In the genomic region with DNA sequence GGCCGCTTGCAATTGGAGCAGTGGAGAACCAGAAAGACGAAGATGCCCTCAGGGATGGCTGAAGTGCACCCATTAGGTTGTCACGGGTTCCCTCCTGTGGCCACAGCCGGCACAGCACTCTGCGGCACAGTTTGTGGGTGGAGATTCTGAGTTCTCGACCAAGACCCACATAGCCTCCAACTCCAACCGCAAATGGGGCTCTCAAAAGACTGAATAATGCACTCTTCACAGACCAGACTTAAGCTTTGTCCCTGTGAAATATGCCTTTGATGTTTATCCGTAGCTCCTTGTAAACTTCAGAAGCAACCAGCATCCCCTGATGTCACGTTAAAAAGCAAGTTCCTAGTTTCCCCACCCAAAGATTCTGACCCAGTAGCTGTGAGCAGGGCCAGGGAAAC, we compare ENCODE assay signal across 9 cellular contexts. TPM values are rescaled to one million over a fixed set of nuclear protein-coding genes. Genes with fewer than 3 reads are reported as not detected.
A peak's percentile ranks its signal among the peaks of the same experiment; 100 is the strongest.
DNase-seq lines count a peak whose midpoint lies in the region; ATAC-seq and TF ChIP-seq lines count a peak whose summit lies in the region.
"Had no signal": no experiment of that assay in that cellular context is flagged by ENCODE, and none has a peak within 500 bp of the region (broad histone marks: within the 10 kb centered on the region; RNA-seq: fewer than 3 reads in every experiment).

No MANE protein-coding gene starts in this region.

- H3K27me3 ChIP-seq in BE2C: peaks cover 3% of the 10 kb centered on the region; the same call in 1 of the 2 replicates
- no peaks in the 10 kb centered on the region for H3K27me3 ChIP-seq in right lobe of liver

- peak; percentile 86 for DNase-seq in BE2C
- peak; percentile 41 for DNase-seq in NCI-H345 treated with DMSO at 0.1 percent for 48 hours (lab: John Stamatoyannopoulos, UW; ENCODE audit: unreplicated experiment)
- DNase-seq in activated CD4-positive, alpha-beta T cell treated with anti-CD3 and anti-CD28 coated beads for 36 hours: peak; percentile 83
- peak; percentile 83 for DNase-seq in choroid plexus epithelial cell (ENCODE audit: low read depth)
- DNase-seq in right lobe of liver: peak; percentile 72 to 79 (median 78)
- peak; percentile 36 for DNase-seq in stimulated activated CD8-positive, alpha-beta memory T cell treated with anti-CD3 and anti-CD28 coated beads, Interleukin-12 subunit alpha, Interleukin-12 subunit beta, amount 100 ng/mL, for 4 hours (ENCODE audit: low read depth)

- TF ChIP-seq CTCF in BE2C (IDR thresholded peaks at IDR 0.05; ENCODE audit: low read depth, low read length) (peak; percentile 92), choroid plexus epithelial cell (conservative IDR thresholded peaks at IDR 0.05; ENCODE audit: low read depth, low read length) (peak; percentile 98), right lobe of liver (IDR thresholded peaks at IDR 0.05) (peak; percentile 81 to 87 (median 83))

- H3K36me3 Mint-ChIP-seq in activated CD4-positive, alpha-beta T cell treated with anti-CD3 and anti-CD28 coated beads for 36 hours (ENCODE audit: low read depth): no peaks in the 10 kb centered on the region
- H3K36me3 Mint-ChIP-seq: IgD-negative memory B cell had no signal

- H3K27ac Mint-ChIP-seq in activated CD4-positive, alpha-beta T cell treated with anti-CD3 and anti-CD28 coated beads for 36 hours: no peak overlapping the region
- H3K27ac Mint-ChIP-seq: IgD-negative memory B cell had no signal

- H3K4me1 Mint-ChIP-seq in activated CD4-positive, alpha-beta T cell treated with anti-CD3 and anti-CD28 coated beads for 36 hours: no peaks in the 10 kb centered on the region
- H3K4me1 Mint-ChIP-seq: IgD-negative memory B cell had no signal

- H3K4me1 ChIP-seq in BE2C: no peaks in the 10 kb centered on the region
- H3K4me1 ChIP-seq in right lobe of liver: no peaks in the 10 kb centered on the region

- no peaks in the 10 kb centered on the region for H3K27me3 Mint-ChIP-seq in activated CD4-positive, alpha-beta T cell treated with anti-CD3 and anti-CD28 coated beads for 36 hours

- TF ChIP-seq POLR2A in right lobe of liver (IDR thresholded peaks at IDR 0.05): no peak

- CTCF ChIA-PET in activated CD4-positive, alpha-beta T cell treated with anti-CD3 and anti-CD28 coated beads for 36 hours (lab: Charles Lee): interaction anchor here (1.0 to 5.2 kb wide), 4 partner anchors 8 to 164 kb away, joined by 3 to 28 read pairs (median 4); no protein-coding TSS in a partner anchor

- H3K36me3 ChIP-seq in BE2C (no peaks in the 10 kb centered on the region), right lobe of liver (no peaks in the 10 kb centered on the region)

- H3K9me3 ChIP-seq in BE2C: no peaks in the 10 kb centered on the region
- no peaks in the 10 kb centered on the region for H3K9me3 ChIP-seq in right lobe of liver

- ATAC-seq in GM19023 (IDR thresholded peaks at IDR 0.05; ENCODE audit: unreplicated experiment): peak; percentile 86
- ATAC-seq in HG03196 (IDR thresholded peaks at IDR 0.05; ENCODE audit: unreplicated experiment): peak; percentile 71
- ATAC-seq in activated CD4-positive, alpha-beta T cell treated with anti-CD3 and anti-CD28 coated beads for 36 hours: peak; percentile 84
- ATAC-seq in right lobe of liver: peak; percentile 91 to 98 (median 96)

- 9% methylated on average over 7 of the region's 9 CpGs for WGBS in right lobe of liver (ENCODE audit: insufficient coverage, low coverage, low lambda C conversion rate, missing lambda C conversion rate)

- intact Hi-C loops in activated CD4-positive, alpha-beta T cell treated with anti-CD3 and anti-CD28 coated beads for 36 hours (cut with DNase I, micrococcal nuclease): loop anchor here (1.0 to 5.0 kb wide), 2 partner anchors 165 to 254 kb away; a partner anchor contains a TSS
- intact Hi-C loops in right lobe of liver (cut with DNase I): loop anchor here (10.0 kb wide), 2 partner anchors 162 to 262 kb away; no protein-coding TSS in a partner anchor

- POLR2A ChIA-PET in activated CD4-positive, alpha-beta T cell treated with anti-CD3 and anti-CD28 coated beads for 36 hours (lab: Charles Lee): no interaction called here

- H3K4me3 ChIP-seq in BE2C (ENCODE audit: low read depth, low read length) (no peak overlapping the region), choroid plexus epithelial cell (ENCODE audit: low read depth, low read length) (no peak overlapping the region), right lobe of liver (no peak overlapping the region)

- H3K27ac ChIP-seq in right lobe of liver: no peak overlapping the region

- no peaks in the 10 kb centered on the region for H3K9me3 Mint-ChIP-seq in activated CD4-positive, alpha-beta T cell treated with anti-CD3 and anti-CD28 coated beads for 36 hours (ENCODE audit: low read depth)
- H3K9me3 Mint-ChIP-seq: IgD-negative memory B cell had no signal

- H3K4me3 Mint-ChIP-seq in activated CD4-positive, alpha-beta T cell treated with anti-CD3 and anti-CD28 coated beads for 36 hours: no peak overlapping the region
- H3K4me3 Mint-ChIP-seq: IgD-negative memory B cell had no signal

RNA-seq across cellular contexts. Expression of a gene that starts 0.9 kb away (rescaled TPM):
- polyA plus RNA-seq in BE2C (2012; ENCODE audit: insufficient read depth, insufficient read length, low read depth): not detected
- not detected for total RNA-seq in activated CD4-positive, alpha-beta T cell treated with anti-CD3 and anti-CD28 coated beads for 36 hours
- not detected for total RNA-seq in right lobe of liver
- polyA plus RNA-seq: IgD-negative memory B cell had no signal

RNA-seq across cellular contexts. Expression of a gene that starts 31.1 kb away (rescaled TPM):
- 253 TPM for polyA plus RNA-seq in BE2C (2012; ENCODE audit: insufficient read depth, insufficient read length, low read depth)
- 1 to 10 TPM; 1.0 to 1.4 TPM for total RNA-seq in activated CD4-positive, alpha-beta T cell treated with anti-CD3 and anti-CD28 coated beads for 36 hours
- total RNA-seq in right lobe of liver: 1,000 to 10,000 TPM in 1 of 6 experiments, 100 to 1,000 TPM in 5; 504 to 1,394 (median 638) TPM

RNA-seq across cellular contexts. Expression of a gene that starts 38.4 kb away (rescaled TPM):
- not detected for polyA plus RNA-seq in BE2C (2012; ENCODE audit: insufficient read depth, insufficient read length, low read depth)
- total RNA-seq in activated CD4-positive, alpha-beta T cell treated with anti-CD3 and anti-CD28 coated beads for 36 hours: not detected
- total RNA-seq in right lobe of liver: not detected
- polyA plus RNA-seq: IgD-negative memory B cell had no signal

Comparison
In these comparisons a context has a peak if more than half of its experiments do, and no peak if none do; other contexts are left out.
1. DNase-seq: peak in every context shown above with its lines; median percentile 86 in BE2C; 83 in activated CD4-positive, alpha-beta T cell treated with anti-CD3 and anti-CD28 coated beads for 36 hours; 83 in choroid plexus epithelial cell; 78 in right lobe of liver; 41 in NCI-H345 treated with DMSO at 0.1 percent for 48 hours; 36 in stimulated activated CD8-positive, alpha-beta memory T cell treated with anti-CD3 and anti-CD28 coated beads, Interleukin-12 subunit alpha, Interleukin-12 subunit beta, amount 100 ng/mL, for 4 hours.
2. RNA of a gene that starts 31.1 kb away (total RNA-seq): 504 to 1,394 TPM in right lobe of liver; 1.0 to 1.4 TPM in activated CD4-positive, alpha-beta T cell treated with anti-CD3 and anti-CD28 coated beads for 36 hours; every median in the first group is over 100 times any median in the second.
3. Peak in every context shown above with its lines, with median percentiles within 50 percentile points of each other: CTCF ChIP-seq and ATAC-seq.